Comparison of ENCODE assay signal across 8 cellular contexts in genomic region chrX:12956704-12957541, GRCh38. TPM values are rescaled to one million over a fixed set of nuclear protein-coding genes. Genes with fewer than 3 reads are reported as not detected.
A peak's percentile ranks its signal among the peaks of the same experiment; 100 is the strongest.
DNase-seq lines count a peak whose midpoint lies in the region; ATAC-seq and TF ChIP-seq lines count a peak whose summit lies in the region.

No MANE protein-coding gene starts in this region.

- peaks cover 60% of the 10 kb centered on the region for H3K4me1 ChIP-seq in DND-41 (ENCODE audit: insufficient read depth, low read length)
- no peaks in the 10 kb centered on the region for H3K4me1 ChIP-seq in mucosa of descending colon (ENCODE audit: low read depth)

- H2AFZ ChIP-seq in DND-41 (ENCODE audit: low read depth, low read length) (no peak overlapping the region), SU-DHL-6 (ENCODE audit: low read depth, low read length, severe bottlenecking) (no peak overlapping the region)

- intact Hi-C loops in mucosa of descending colon (cut with DNase I, micrococcal nuclease), result no loop called here

- H3K36me3 ChIP-seq in DND-41 (ENCODE audit: insufficient read depth, low read length), result no peaks in the 10 kb centered on the region
- H3K36me3 ChIP-seq in SU-DHL-6 (ENCODE audit: low read length), result no peaks in the 10 kb centered on the region
- no peaks in the 10 kb centered on the region for H3K36me3 ChIP-seq in mucosa of descending colon (ENCODE audit: low read depth)

- peak overlapping the region; percentile 74 for H3K9ac ChIP-seq in DND-41 (ENCODE audit: low read depth, low read length)
- H3K9ac ChIP-seq in SU-DHL-6 (ENCODE audit: low read length), result peak overlapping the region; percentile 77

- H3K9me3 ChIP-seq in DND-41 (ENCODE audit: insufficient read depth, low read length, severe bottlenecking) (no peaks in the 10 kb centered on the region), SU-DHL-6 (ENCODE audit: insufficient read depth, low read length) (no peaks in the 10 kb centered on the region), mucosa of descending colon (no peaks in the 10 kb centered on the region)

- no peaks in the 10 kb centered on the region for H3K9me2 ChIP-seq in SU-DHL-6 (replicated peaks; ENCODE audit: insufficient read depth, low read length)

- H3K4me2 ChIP-seq in DND-41 (ENCODE audit: insufficient read depth, low read length) (peak overlapping the region; percentile 62), SU-DHL-6 (ENCODE audit: low read depth, low read length, poor library complexity, severe bottlenecking) (peak overlapping the region; percentile 82)

- H3K79me2 ChIP-seq in DND-41 (ENCODE audit: insufficient read depth, low read length) (peaks cover 33% of the 10 kb centered on the region), SU-DHL-6 (ENCODE audit: insufficient read depth, low read length) (no peaks in the 10 kb centered on the region)

- peaks cover 56% of the 10 kb centered on the region for H3F3A ChIP-seq in SU-DHL-6 (ENCODE audit: insufficient read depth)

- H3K4me3 ChIP-seq in DND-41 (ENCODE audit: low read depth in 1 of 2, low read length in 2 of 2), result peak overlapping the region in 1 of 2 experiments; percentile 54; a peak in 2 of 4 replicates
- H3K4me3 ChIP-seq in SU-DHL-6 (ENCODE audit: insufficient read depth, low read length, poor library complexity, severe bottlenecking), result peak overlapping the region; percentile 21
- H3K4me3 ChIP-seq in mucosa of descending colon, result no peak overlapping the region

- H3K27me3 ChIP-seq in DND-41 (ENCODE audit: insufficient read depth, low read length, poor library complexity), result no peaks in the 10 kb centered on the region
- no peaks in the 10 kb centered on the region for H3K27me3 ChIP-seq in SU-DHL-6 (ENCODE audit: low read length)

- peak; percentile 80 for DNase-seq in DND-41
- peak; percentile 35 for DNase-seq in cerebellar cortex (ENCODE audit: low spot score)
- peak in 1 of 3 donors; percentile 54 for DNase-seq in mucosa of descending colon
- no peak for DNase-seq in AG20443 (ENCODE audit: low spot score)
- no peak for DNase-seq in HuH-7 (ENCODE audit: low spot score)

- ATAC-seq in DND-41 (ENCODE audit: insufficient read depth, low read depth) (peak; percentile 70), GM19467 (IDR thresholded peaks at IDR 0.05; ENCODE audit: unreplicated experiment) (peak; percentile 69), HG03460 (IDR thresholded peaks at IDR 0.05; ENCODE audit: unreplicated experiment) (peak; percentile 48), mucosa of descending colon (peak; percentile 78)

- H4K20me1 ChIP-seq in DND-41 (ENCODE audit: insufficient read depth, low read length), result no peaks in the 10 kb centered on the region
- no peaks in the 10 kb centered on the region for H4K20me1 ChIP-seq in SU-DHL-6 (ENCODE audit: low read depth, low read length)

- TF ChIP-seq CTCF in DND-41 (IDR thresholded peaks at IDR 0.05; ENCODE audit: borderline replicate concordance, extremely low read depth, low read length, poor library complexity, severe bottlenecking) (no peak), SU-DHL-6 (IDR thresholded peaks at IDR 0.05; ENCODE audit: insufficient read depth, low read length, poor library complexity, severe bottlenecking) (no peak), mucosa of descending colon (IDR thresholded peaks at IDR 0.05) (no peak)

- H3K27ac ChIP-seq in DND-41 (ENCODE audit: low read length) (peak overlapping the region; percentile 100), SU-DHL-6 (ENCODE audit: low read depth, low read length) (peak overlapping the region; percentile 100)

RNA-seq across cellular contexts. Expression of gene TMSB4X, which starts 18.0 kb away (rescaled TPM):
- 1,000 to 10,000 TPM; 2,288 to 5,392 (median 5,014) TPM for total RNA-seq in mucosa of descending colon

RNA-seq across cellular contexts. Expression of gene TLR8, which starts 50.5 kb away (rescaled TPM):
- total RNA-seq in mucosa of descending colon, result 1 to 10 TPM in 2 of 3 donors, under 1 TPM in 1; 0.29 to 2.3 (median 1.5) TPM

Comparison
In these comparisons a context has a peak if more than half of its experiments do, and no peak if none do; other contexts are left out.
1. DNase-seq: peak in DND-41 (single experiment) and cerebellar cortex (single experiment); none in AG20443 (single experiment) and HuH-7 (single experiment).
2. Peak in every context shown above with its lines, with median percentiles within 50 percentile points of each other: ATAC-seq.